2 cellular contexts compared by ENCODE assay signal in the genomic region with DNA sequence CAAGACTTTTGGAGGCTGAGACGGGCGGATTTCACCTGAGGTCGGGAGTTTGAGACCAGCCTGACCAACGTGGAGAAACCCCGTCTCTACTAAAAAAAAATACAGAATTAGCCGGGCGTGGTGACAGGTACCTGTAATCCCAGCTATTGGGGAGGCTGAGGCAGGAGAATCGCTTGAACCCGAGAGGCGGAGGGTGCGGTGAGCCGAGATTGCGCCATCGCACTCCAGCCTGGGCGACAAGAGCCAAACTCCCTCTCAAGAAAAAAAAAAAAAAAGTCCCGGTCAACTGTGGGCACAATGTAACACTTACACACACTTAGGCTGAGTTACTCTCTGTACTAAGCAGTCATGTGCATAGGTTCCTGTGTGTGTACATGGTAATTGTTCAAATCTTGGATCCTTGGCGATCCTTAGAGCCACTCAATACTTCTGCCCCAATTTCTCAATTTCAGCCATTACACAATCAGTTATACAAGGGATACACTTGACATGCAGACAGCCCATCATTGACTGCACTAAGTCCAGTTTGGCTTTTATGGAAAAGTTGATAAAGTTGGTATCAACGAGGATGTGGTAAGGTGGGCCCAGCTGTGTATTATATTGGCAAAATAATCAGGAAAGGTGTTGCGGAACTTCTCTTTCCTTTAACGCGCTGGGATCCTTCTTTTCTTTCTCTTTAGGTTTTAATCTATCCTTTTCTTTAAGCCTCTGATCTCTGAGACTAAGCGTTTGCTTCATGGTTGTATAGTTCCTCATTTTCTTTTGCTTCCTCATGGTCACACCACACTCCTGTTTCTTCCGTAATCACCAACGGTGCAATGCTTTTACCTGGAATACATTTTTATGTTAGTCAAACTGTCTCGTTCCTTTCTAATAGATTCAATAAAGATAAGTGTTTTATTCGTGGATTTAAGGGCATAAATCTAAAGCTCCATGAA.
TF ChIP-seq lines count a peak whose summit lies in the region.

No MANE protein-coding gene starts in this region.

TF ChIP-seq in SK-N-SH treated with all-trans-retinoic acid at 6 μM for 48 hours, 23 proteins besides CTCF, POLR2A, EP300 and RAD21 (continued from another document):
- TF ChIP-seq ESRRG (CRISPR knock-in tag; IDR thresholded peaks at IDR 0.05): no peak
- TF ChIP-seq, protein P1, sequence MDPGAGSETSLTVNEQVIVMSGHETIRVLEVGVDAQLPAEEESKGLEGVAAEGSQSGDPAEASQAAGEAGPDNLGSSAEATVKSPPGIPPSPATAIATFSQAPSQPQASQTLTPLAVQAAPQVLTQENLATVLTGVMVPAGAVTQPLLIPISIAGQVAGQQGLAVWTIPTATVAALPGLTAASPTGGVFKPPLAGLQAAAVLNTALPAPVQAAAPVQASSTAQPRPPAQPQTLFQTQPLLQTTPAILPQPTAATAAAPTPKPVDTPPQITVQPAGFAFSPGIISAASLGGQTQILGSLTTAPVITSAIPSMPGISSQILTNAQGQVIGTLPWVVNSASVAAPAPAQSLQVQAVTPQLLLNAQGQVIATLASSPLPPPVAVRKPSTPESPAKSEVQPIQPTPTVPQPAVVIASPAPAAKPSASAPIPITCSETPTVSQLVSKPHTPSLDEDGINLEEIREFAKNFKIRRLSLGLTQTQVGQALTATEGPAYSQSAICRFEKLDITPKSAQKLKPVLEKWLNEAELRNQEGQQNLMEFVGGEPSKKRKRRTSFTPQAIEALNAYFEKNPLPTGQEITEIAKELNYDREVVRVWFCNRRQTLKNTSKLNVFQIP (CRISPR knock-in tag; IDR thresholded peaks at IDR 0.05; ENCODE audit: borderline replicate concordance, low read depth): no peak
TF ChIP-seq in SK-N-SH treated with all-trans-retinoic acid at 6 μM for 48 hours: peak in this region for 0.

TF ChIP-seq in GM23338, 12 proteins besides CTCF, POLR2A, EP300 and RAD21 (continued from another document):
- TF ChIP-seq, protein P2, sequence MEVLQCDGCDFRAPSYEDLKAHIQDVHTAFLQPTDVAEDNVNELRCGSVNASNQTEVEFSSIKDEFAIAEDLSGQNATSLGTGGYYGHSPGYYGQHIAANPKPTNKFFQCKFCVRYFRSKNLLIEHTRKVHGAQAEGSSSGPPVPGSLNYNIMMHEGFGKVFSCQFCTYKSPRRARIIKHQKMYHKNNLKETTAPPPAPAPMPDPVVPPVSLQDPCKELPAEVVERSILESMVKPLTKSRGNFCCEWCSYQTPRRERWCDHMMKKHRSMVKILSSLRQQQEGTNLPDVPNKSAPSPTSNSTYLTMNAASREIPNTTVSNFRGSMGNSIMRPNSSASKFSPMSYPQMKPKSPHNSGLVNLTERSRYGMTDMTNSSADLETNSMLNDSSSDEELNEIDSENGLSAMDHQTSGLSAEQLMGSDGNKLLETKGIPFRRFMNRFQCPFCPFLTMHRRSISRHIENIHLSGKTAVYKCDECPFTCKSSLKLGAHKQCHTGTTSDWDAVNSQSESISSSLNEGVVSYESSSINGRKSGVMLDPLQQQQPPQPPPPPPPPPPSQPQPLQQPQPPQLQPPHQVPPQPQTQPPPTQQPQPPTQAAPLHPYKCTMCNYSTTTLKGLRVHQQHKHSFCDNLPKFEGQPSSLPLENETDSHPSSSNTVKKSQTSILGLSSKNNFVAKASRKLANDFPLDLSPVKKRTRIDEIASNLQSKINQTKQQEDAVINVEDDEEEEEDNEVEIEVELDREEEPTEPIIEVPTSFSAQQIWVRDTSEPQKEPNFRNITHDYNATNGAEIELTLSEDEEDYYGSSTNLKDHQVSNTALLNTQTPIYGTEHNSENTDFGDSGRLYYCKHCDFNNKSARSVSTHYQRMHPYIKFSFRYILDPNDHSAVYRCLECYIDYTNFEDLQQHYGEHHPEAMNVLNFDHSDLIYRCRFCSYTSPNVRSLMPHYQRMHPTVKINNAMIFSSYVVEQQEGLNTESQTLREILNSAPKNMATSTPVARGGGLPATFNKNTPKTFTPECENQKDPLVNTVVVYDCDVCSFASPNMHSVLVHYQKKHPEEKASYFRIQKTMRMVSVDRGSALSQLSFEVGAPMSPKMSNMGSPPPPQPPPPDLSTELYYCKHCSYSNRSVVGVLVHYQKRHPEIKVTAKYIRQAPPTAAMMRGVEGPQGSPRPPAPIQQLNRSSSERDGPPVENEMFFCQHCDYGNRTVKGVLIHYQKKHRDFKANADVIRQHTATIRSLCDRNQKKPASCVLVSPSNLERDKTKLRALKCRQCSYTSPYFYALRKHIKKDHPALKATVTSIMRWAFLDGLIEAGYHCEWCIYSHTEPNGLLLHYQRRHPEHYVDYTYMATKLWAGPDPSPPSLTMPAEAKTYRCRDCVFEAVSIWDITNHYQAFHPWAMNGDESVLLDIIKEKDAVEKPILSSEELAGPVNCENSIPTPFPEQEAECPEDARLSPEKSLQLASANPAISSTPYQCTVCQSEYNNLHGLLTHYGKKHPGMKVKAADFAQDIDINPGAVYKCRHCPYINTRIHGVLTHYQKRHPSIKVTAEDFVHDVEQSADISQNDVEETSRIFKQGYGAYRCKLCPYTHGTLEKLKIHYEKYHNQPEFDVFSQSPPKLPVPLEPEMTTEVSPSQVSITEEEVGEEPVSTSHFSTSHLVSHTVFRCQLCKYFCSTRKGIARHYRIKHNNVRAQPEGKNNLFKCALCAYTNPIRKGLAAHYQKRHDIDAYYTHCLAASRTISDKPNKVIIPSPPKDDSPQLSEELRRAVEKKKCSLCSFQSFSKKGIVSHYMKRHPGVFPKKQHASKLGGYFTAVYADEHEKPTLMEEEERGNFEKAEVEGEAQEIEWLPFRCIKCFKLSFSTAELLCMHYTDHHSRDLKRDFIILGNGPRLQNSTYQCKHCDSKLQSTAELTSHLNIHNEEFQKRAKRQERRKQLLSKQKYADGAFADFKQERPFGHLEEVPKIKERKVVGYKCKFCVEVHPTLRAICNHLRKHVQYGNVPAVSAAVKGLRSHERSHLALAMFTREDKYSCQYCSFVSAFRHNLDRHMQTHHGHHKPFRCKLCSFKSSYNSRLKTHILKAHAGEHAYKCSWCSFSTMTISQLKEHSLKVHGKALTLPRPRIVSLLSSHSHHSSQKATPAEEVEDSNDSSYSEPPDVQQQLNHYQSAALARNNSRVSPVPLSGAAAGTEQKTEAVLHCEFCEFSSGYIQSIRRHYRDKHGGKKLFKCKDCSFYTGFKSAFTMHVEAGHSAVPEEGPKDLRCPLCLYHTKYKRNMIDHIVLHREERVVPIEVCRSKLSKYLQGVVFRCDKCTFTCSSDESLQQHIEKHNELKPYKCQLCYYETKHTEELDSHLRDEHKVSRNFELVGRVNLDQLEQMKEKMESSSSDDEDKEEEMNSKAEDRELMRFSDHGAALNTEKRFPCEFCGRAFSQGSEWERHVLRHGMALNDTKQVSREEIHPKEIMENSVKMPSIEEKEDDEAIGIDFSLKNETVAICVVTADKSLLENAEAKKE (CRISPR knock-in tag; IDR thresholded peaks at IDR 0.05): no peak
- TF ChIP-seq, protein P3, sequence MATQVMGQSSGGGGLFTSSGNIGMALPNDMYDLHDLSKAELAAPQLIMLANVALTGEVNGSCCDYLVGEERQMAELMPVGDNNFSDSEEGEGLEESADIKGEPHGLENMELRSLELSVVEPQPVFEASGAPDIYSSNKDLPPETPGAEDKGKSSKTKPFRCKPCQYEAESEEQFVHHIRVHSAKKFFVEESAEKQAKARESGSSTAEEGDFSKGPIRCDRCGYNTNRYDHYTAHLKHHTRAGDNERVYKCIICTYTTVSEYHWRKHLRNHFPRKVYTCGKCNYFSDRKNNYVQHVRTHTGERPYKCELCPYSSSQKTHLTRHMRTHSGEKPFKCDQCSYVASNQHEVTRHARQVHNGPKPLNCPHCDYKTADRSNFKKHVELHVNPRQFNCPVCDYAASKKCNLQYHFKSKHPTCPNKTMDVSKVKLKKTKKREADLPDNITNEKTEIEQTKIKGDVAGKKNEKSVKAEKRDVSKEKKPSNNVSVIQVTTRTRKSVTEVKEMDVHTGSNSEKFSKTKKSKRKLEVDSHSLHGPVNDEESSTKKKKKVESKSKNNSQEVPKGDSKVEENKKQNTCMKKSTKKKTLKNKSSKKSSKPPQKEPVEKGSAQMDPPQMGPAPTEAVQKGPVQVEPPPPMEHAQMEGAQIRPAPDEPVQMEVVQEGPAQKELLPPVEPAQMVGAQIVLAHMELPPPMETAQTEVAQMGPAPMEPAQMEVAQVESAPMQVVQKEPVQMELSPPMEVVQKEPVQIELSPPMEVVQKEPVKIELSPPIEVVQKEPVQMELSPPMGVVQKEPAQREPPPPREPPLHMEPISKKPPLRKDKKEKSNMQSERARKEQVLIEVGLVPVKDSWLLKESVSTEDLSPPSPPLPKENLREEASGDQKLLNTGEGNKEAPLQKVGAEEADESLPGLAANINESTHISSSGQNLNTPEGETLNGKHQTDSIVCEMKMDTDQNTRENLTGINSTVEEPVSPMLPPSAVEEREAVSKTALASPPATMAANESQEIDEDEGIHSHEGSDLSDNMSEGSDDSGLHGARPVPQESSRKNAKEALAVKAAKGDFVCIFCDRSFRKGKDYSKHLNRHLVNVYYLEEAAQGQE (IDR thresholded peaks at IDR 0.05; ENCODE audit: unreplicated experiment): no peak
- TF ChIP-seq JUNB (IDR thresholded peaks at IDR 0.05; ENCODE audit: unreplicated experiment) (no peak), EZH2phosphoT487 (IDR thresholded peaks at IDR 0.05; ENCODE audit: unreplicated experiment) (no peak), EZH2 (IDR thresholded peaks at IDR 0.05; ENCODE audit: low read depth, unreplicated experiment) (no peak), NANOG (IDR thresholded peaks at IDR 0.05; ENCODE audit: borderline replicate concordance) (no peak), ZNF114 (CRISPR knock-in tag; IDR thresholded peaks at IDR 0.05) (no peak), POLR2AphosphoS5 (IDR thresholded peaks at IDR 0.05; ENCODE audit: low read depth) (no peak), STAT1 (IDR thresholded peaks at IDR 0.05; ENCODE audit: unreplicated experiment) (no peak), ZNF331 (CRISPR knock-in tag; IDR thresholded peaks at IDR 0.05; ENCODE audit: low read depth) (no peak)
- TF ChIP-seq, protein P4, sequence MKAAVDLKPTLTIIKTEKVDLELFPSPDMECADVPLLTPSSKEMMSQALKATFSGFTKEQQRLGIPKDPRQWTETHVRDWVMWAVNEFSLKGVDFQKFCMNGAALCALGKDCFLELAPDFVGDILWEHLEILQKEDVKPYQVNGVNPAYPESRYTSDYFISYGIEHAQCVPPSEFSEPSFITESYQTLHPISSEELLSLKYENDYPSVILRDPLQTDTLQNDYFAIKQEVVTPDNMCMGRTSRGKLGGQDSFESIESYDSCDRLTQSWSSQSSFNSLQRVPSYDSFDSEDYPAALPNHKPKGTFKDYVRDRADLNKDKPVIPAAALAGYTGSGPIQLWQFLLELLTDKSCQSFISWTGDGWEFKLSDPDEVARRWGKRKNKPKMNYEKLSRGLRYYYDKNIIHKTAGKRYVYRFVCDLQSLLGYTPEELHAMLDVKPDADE (IDR thresholded peaks at IDR 0.05): no peak
TF ChIP-seq in GM23338: peak in this region for 0.
